Comparison of ENCODE assay signal across 8 cellular contexts in genomic region chr17:8383143-8383974, GRCh38. TPM values are rescaled to one million over a fixed set of nuclear protein-coding genes. Genes with fewer than 3 reads are reported as not detected.
DNase-seq lines count a peak whose midpoint lies in the region; ATAC-seq and TF ChIP-seq lines count a peak whose summit lies in the region.

Gene RPL26, minus strand, starts transcription at chr17:8383193. Its CDS starts 883 bp downstream, at chr17:8382310.

- H3K27me3 ChIP-seq in PC-3 (ENCODE audit: low read length), result no peaks in the 10 kb centered on the region
- H3K27me3 ChIP-seq in esophagus (ENCODE audit: control insufficient read depth in 1 of 2, insufficient read depth in 2 of 2, low read length in 2 of 2), result no peaks in the 10 kb centered on the region
- no peaks in the 10 kb centered on the region for H3K27me3 ChIP-seq in muscle layer of colon (ENCODE audit: control insufficient read depth in 1 of 2, insufficient read depth in 2 of 2, low read length in 2 of 2)

- H3K27ac ChIP-seq in PC-3 (ENCODE audit: low read length), result peak within 1 kb of the TSS; percentile 67
- H3K27ac ChIP-seq in esophagus (ENCODE audit: low read depth in 2 of 2, low read length in 1 of 2), result peak within 1 kb of the TSS; percentile 95 to 98
- peak within 1 kb of the TSS; percentile 75 for H3K27ac ChIP-seq in muscle layer of colon (ENCODE audit: low read depth, low read length)

- H3K4me1 ChIP-seq in PC-3 (ENCODE audit: insufficient read depth, low read length) (peaks cover 27% of the 10 kb centered on the region), esophagus (ENCODE audit: control insufficient read depth in 2 of 2, insufficient read depth in 2 of 2, low read length in 1 of 2) (no peaks in the 10 kb centered on the region), muscle layer of colon (ENCODE audit: insufficient read depth, low read length) (peaks cover 29% of the 10 kb centered on the region)

- POLR2A ChIA-PET in PC-3 (lab: Charles Lee; ENCODE audit: unreplicated experiment), result interaction anchor here (0.6 kb wide), 2 partner anchors 9 to 53 kb away, joined by 3 read pairs; no protein-coding TSS in a partner anchor

- intact Hi-C loops in PC-3 (cut with micrococcal nuclease), result loop anchor here (1.0 kb wide), 1 partner anchor 53 kb away; no protein-coding TSS in a partner anchor

- 0 to 1% methylated on average over 67 to 70 of the region's 70 CpGs for WGBS in esophagus, 2 donors

- DNase-seq in DMS153 treated with DMSO at 0.1 percent for 48 hours (lab: John Stamatoyannopoulos, UW; ENCODE audit: unreplicated experiment) (peak; percentile 72), PC-3 (peak; percentile 96)
- DNase-seq in activated T-cell treated with anti-CD3 and anti-CD28 coated beads, Interleukin-2, amount 50 U/mL, for 1 hour, result peak; percentile 94
- peak; percentile 90 to 96 for DNase-seq in stimulated activated CD8-positive, alpha-beta memory T cell treated with anti-CD3 and anti-CD28 coated beads, Interleukin-7, amount 100 ng/mL, for 4 hours (ENCODE audit: low read depth in 2 of 2)

- ATAC-seq in GM21529 (IDR thresholded peaks at IDR 0.05; ENCODE audit: unreplicated experiment) (peak; percentile 82), PC-3 (peak; percentile 80)

- peaks cover 23% of the 10 kb centered on the region for H4K20me1 ChIP-seq in PC-3 (ENCODE audit: low read length)

- TF ChIP-seq RAD21 in Ishikawa (IDR thresholded peaks at IDR 0.05; ENCODE audit: low read depth), result peak; percentile 50; the same call in 1 of the 2 replicates

- peak within 1 kb of the TSS; percentile 99 for H3K4me2 ChIP-seq in PC-3 (ENCODE audit: low read length)

- peaks cover 47% of the 10 kb centered on the region for H3K79me2 ChIP-seq in PC-3 (ENCODE audit: low read length)

- CTCF ChIA-PET in PC-3 (lab: Charles Lee), result interaction anchor here (0.8 to 1.3 kb wide), 5 partner anchors 23 to 88 kb away, joined by 3 to 12 read pairs (median 4); partner anchors contain the start of genes NDEL1 and SLC25A35

- TF ChIP-seq CTCF in PC-3 (conservative IDR thresholded peaks at IDR 0.05; ENCODE audit: low read depth, low read length), result peak; percentile 86

- BruUV-seq in PC-3 (replicated peaks; lab: Mats Ljungman, UMichigan), result TSS peak; percentile 68

- no peak for TF ChIP-seq EP300 in Ishikawa (IDR thresholded peaks at IDR 0.05; ENCODE audit: borderline replicate concordance)

- H3K9ac ChIP-seq in PC-3 (ENCODE audit: low read length), result peak within 1 kb of the TSS; percentile 98
- peak within 1 kb of the TSS; percentile 87 for H3K9ac ChIP-seq in muscle layer of colon (ENCODE audit: low read length)

- H3K36me3 ChIP-seq in PC-3 (ENCODE audit: low read depth, low read length), result peaks cover 39% of the 10 kb centered on the region
- peaks cover 6 to 8% of the 10 kb centered on the region in 2 donors for H3K36me3 ChIP-seq in esophagus (ENCODE audit: control insufficient read depth in 2 of 2, insufficient read depth in 2 of 2, low read length in 1 of 2)
- peaks cover 29% of the 10 kb centered on the region for H3K36me3 ChIP-seq in muscle layer of colon (ENCODE audit: insufficient read depth, low read length)

- H3K9me3 ChIP-seq in PC-3 (ENCODE audit: low read length) (no peaks in the 10 kb centered on the region), esophagus (ENCODE audit: control insufficient read depth in 2 of 2, insufficient read depth in 1 of 2, low read depth in 1 of 2, low read length in 1 of 2) (no peaks in the 10 kb centered on the region), muscle layer of colon (ENCODE audit: low read length) (no peaks in the 10 kb centered on the region)

- H3F3A ChIP-seq in PC-3 (ENCODE audit: low read length, unreplicated experiment), result no peaks in the 10 kb centered on the region

- H3K9me2 ChIP-seq in PC-3 (replicated peaks; ENCODE audit: low read length), result no peaks in the 10 kb centered on the region

- H2AFZ ChIP-seq in PC-3 (ENCODE audit: low read length), result peak within 1 kb of the TSS; percentile 93

- H3K4me3 ChIP-seq in PC-3 (ENCODE audit: low read length) (peak within 1 kb of the TSS; percentile 96), esophagus (ENCODE audit: low read depth in 1 of 2, low read length in 2 of 2) (peak within 1 kb of the TSS; percentile 81 to 93), muscle layer of colon (ENCODE audit: low read depth in 1 of 2, low read length in 2 of 2) (peak within 1 kb of the TSS; percentile 85 to 92)

TF ChIP-seq in Ishikawa, 13 proteins besides CTCF, POLR2A, EP300 and RAD21:
- TF ChIP-seq REST (IDR thresholded peaks at IDR 0.05; ENCODE audit: low read depth) (no peak), ZBTB7A (IDR thresholded peaks at IDR 0.05; ENCODE audit: low read depth) (peak; percentile 43; the same call in 1 of the 2 replicates), YY1 (IDR thresholded peaks at IDR 0.05; ENCODE audit: low read depth) (peak; percentile 91), TEAD4 (IDR thresholded peaks at IDR 0.05) (no peak; the same call in 1 of the 2 replicates), TCF12 (IDR thresholded peaks at IDR 0.05; ENCODE audit: low read depth) (peak; percentile 76), NFIC (IDR thresholded peaks at IDR 0.05) (peak; percentile 20; the same call in 1 of the 2 replicates), EGR1 (IDR thresholded peaks at IDR 0.05) (peak; percentile 50; the same call in 1 of the 2 replicates), FOXM1 (IDR thresholded peaks at IDR 0.05; ENCODE audit: borderline replicate concordance, low read depth) (peak; percentile 39; the same call in 1 of the 2 replicates), TAF1 (IDR thresholded peaks at IDR 0.05; ENCODE audit: low read depth) (peak; percentile 97; the same call in 1 of the 2 replicates), CEBPB (IDR thresholded peaks at IDR 0.05) (peak; percentile 95), MAX (IDR thresholded peaks at IDR 0.05) (peak; percentile 74), USF1 (IDR thresholded peaks at IDR 0.05) (peak; percentile 5), CREB1 (IDR thresholded peaks at IDR 0.05; ENCODE audit: low read depth) (0 out of 2 replicates have a peak, but pooled peaks have one; percentile 41)

RNA-seq across cellular contexts. Expression of gene RPL26, which starts in this region (rescaled TPM):
- 1,030 and 1,369 TPM in 2 replicates for total RNA-seq in PC-3 (2014; rRNA removed)
- 1,000 to 10,000 TPM; 2,120 to 4,250 TPM for polyA plus RNA-seq in esophagus

Comparison
In these comparisons a context has a peak if more than half of its experiments do, and no peak if none do; other contexts are left out.
1. Peak in every context shown above with its lines: DNase-seq, ATAC-seq, H3K4me3 ChIP-seq and H3K27ac ChIP-seq.